Comparison of ENCODE assay signal across 9 cellular contexts in genomic region chr12:122873540-122873939, GRCh38. TPM values are rescaled to one million over a fixed set of nuclear protein-coding genes. Genes with fewer than 3 reads are reported as not detected.
DNase-seq lines count a peak whose midpoint lies in the region; ATAC-seq and TF ChIP-seq lines count a peak whose summit lies in the region.
"Had no signal": no experiment of that assay in that cellular context is flagged by ENCODE, and none has a peak within 500 bp of the region (broad histone marks: within the 10 kb centered on the region; RNA-seq: fewer than 3 reads in every experiment).

No MANE protein-coding gene starts in this region.

- H3K27me3 Mint-ChIP-seq in brain, result no peaks in the 10 kb centered on the region
- H3K27me3 Mint-ChIP-seq in naive B cell, result no peaks in the 10 kb centered on the region
- H3K27me3 Mint-ChIP-seq in type B pancreatic cell, result no peaks in the 10 kb centered on the region

- peaks cover 24% of the 10 kb centered on the region for H3K36me3 Mint-ChIP-seq in brain
- peaks cover 0 to 8% of the 10 kb centered on the region in 2 donors for H3K36me3 Mint-ChIP-seq in naive B cell
- peaks cover 19% of the 10 kb centered on the region for H3K36me3 Mint-ChIP-seq in type B pancreatic cell

- in situ Hi-C loops in GM13976 (cut with MboI; ENCODE audit: low sequenced_read_pairs, unreplicated experiment), result loop anchor here (25.0 kb wide), 1 partner anchor 364 kb away; the partner anchor contains the start of genes MPHOSPH9 and MTRFR

- H3K27ac Mint-ChIP-seq in brain, result peak overlapping the region; percentile 92 to 99 (median 97)
- H3K27ac Mint-ChIP-seq in naive B cell, result peak overlapping the region in 4 of 6 donors; percentile 17 to 98 (median 92)
- H3K27ac Mint-ChIP-seq in type B pancreatic cell, result peak overlapping the region; percentile 95

- peaks cover 37% of the 10 kb centered on the region for H3K4me1 ChIP-seq in cardiac muscle cell (ENCODE audit: low read depth)

- H3K9me3 Mint-ChIP-seq in brain (no peaks in the 10 kb centered on the region), naive B cell (no peaks in the 10 kb centered on the region), type B pancreatic cell (no peaks in the 10 kb centered on the region)

- H3K36me3 ChIP-seq in cardiac muscle cell, result peaks cover 10% of the 10 kb centered on the region

- H3K27ac ChIP-seq in cardiac muscle cell, result peak overlapping the region; percentile 73

- DNase-seq in cardiac muscle cell (ENCODE audit: low read depth in 1 of 2, low spot score in 1 of 2) (no peak), Right ventricle myocardium inferior (ENCODE audit: missing footprints) (no peak), naive B cell (no peak), type B pancreatic cell (ENCODE audit: extremely low spot score, unreplicated experiment) (no peak), GM13976 (ENCODE audit: low spot score) (no peak), inferior parietal cortex (ENCODE audit: extremely low spot score) (no peak)
- DNase-seq: GDM1 had no signal

- no peaks in the 10 kb centered on the region for H3K9me3 ChIP-seq in cardiac muscle cell (ENCODE audit: low read depth)

- ATAC-seq in Right ventricle myocardium inferior (no peak), naive B cell (ENCODE audit: low read depth in 2 of 2) (no peak), GM18519 (IDR thresholded peaks at IDR 0.05; ENCODE audit: low FRiP score, unreplicated experiment) (no peak)

- TF ChIP-seq CTCF in cardiac muscle cell (IDR thresholded peaks at IDR 0.05; ENCODE audit: low read depth, low read length) (no peak), brain (conservative IDR thresholded peaks at IDR 0.05) (no peak), type B pancreatic cell (conservative IDR thresholded peaks at IDR 0.05) (no peak), GM13976 (IDR thresholded peaks at IDR 0.05; ENCODE audit: borderline replicate concordance, control extremely low read depth, extremely low read depth, insufficient read depth, missing control alignments) (no peak)

- intact Hi-C loops in Right ventricle myocardium inferior (cut with DNase I), result loop anchor here (2.0 kb wide), 1 partner anchor 21 kb away; no protein-coding TSS in a partner anchor

- H3K4me1 Mint-ChIP-seq in brain, result peaks cover 95% of the 10 kb centered on the region
- peaks cover 69 to 96% (median 88%) of the 10 kb centered on the region in 3 donors for H3K4me1 Mint-ChIP-seq in naive B cell
- H3K4me1 Mint-ChIP-seq in type B pancreatic cell (ENCODE audit: unreplicated experiment), result peaks cover 61% of the 10 kb centered on the region

- H3K4me3 Mint-ChIP-seq in brain, result peak overlapping the region in 4 of 5 experiments; percentile 5 to 84 (median 46)
- H3K4me3 Mint-ChIP-seq in naive B cell, result peak overlapping the region in 7 of 8 donors; percentile 82 to 97 (median 93)
- peak overlapping the region; percentile 76 for H3K4me3 Mint-ChIP-seq in type B pancreatic cell

- no peak overlapping the region for H3K4me3 ChIP-seq in cardiac muscle cell

- no peaks in the 10 kb centered on the region for H3K27me3 ChIP-seq in cardiac muscle cell

RNA-seq across cellular contexts. Expression of gene VPS37B, which starts 22.4 kb away (rescaled TPM):
- total RNA-seq in cardiac muscle cell (47.3 and 52.1 TPM in 2 replicates), Right ventricle myocardium inferior (25.4 TPM), type B pancreatic cell (ENCODE audit: low replicate concordance) (32.4 and 43.6 TPM in 2 replicates)
- polyA plus RNA-seq in cardiac muscle cell (31.7 and 47.4 TPM in 2 replicates), brain (ENCODE audit: insufficient read depth, low read depth, low replicate concordance) (17.2 TPM), naive B cell (ENCODE audit: low read depth in 6 of 6) (10 to 100 TPM; 43.4 to 60.9 (median 52.2) TPM)

RNA-seq across cellular contexts. Expression of gene HIP1R, which starts 38.3 kb away (rescaled TPM):
- total RNA-seq in cardiac muscle cell (36.1 and 38.4 TPM in 2 replicates), Right ventricle myocardium inferior (17.6 TPM), type B pancreatic cell (ENCODE audit: low replicate concordance) (40.5 and 45.5 TPM in 2 replicates)
- polyA plus RNA-seq in cardiac muscle cell (16.3 and 18.3 TPM in 2 replicates), brain (ENCODE audit: insufficient read depth, low read depth, low replicate concordance) (66.9 TPM), naive B cell (ENCODE audit: low read depth in 6 of 6) (10 to 100 TPM; 33.8 to 91.3 (median 38.4) TPM)
